8 cellular contexts compared by ENCODE assay signal in the genomic region with DNA sequence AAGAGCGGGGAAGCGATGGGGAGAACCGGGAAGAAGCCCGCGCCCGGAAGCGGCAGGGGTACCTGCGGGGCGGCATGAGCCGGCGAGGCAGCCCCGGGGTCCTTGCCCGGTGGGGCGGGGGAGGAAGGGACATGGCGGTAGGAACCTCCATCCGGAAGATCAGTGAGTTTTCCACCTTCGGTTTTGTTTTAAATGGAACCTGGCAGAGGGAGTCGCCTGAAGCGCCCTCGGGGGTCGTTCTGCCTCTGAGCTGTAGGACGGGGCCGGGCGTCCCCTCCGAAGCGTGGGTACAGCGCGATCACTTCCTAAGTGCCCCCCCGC. TPM values are rescaled to one million over a fixed set of nuclear protein-coding genes. Genes with fewer than 3 reads are reported as not detected.
DNase-seq lines count a peak whose midpoint lies in the region; ATAC-seq lines count a peak whose summit lies in the region.

No MANE protein-coding gene starts in this region.

- H3K4me3 Mint-ChIP-seq in activated CD4-positive, alpha-beta memory T cell treated with anti-CD3 and anti-CD28 coated beads for 36 hours: peak overlapping the region; percentile 88

- DNase-seq in activated CD4-positive, CD25-positive, alpha-beta regulatory T cell treated with anti-CD3 and anti-CD28 coated beads, Interleukin-2, amount 50 U/mL, for 72 hours: no peak
- peak; percentile 38 for DNase-seq in activated CD4-positive, alpha-beta memory T cell treated with anti-CD3 and anti-CD28 coated beads for 36 hours
- DNase-seq in stimulated activated naive CD8-positive, alpha-beta T cell treated with anti-CD3 and anti-CD28 coated beads, Interleukin-15, Interleukin-2, amounts not matched to agents 100 U/mL and 50 U/mL, for 24 hours: peak; percentile 40
- no peak for DNase-seq in AG08396 (ENCODE audit: low spot score)
- no peak for DNase-seq in NCI-H446 treated with DMSO at 0.1 percent for 48 hours (lab: John Stamatoyannopoulos, UW)

- H3K27ac Mint-ChIP-seq in activated CD4-positive, alpha-beta memory T cell treated with anti-CD3 and anti-CD28 coated beads for 36 hours: peak overlapping the region; percentile 88

- peaks cover 34% of the 10 kb centered on the region for H3K36me3 Mint-ChIP-seq in activated CD4-positive, alpha-beta memory T cell treated with anti-CD3 and anti-CD28 coated beads for 36 hours

- peak; percentile 2 to 6 for ATAC-seq in activated CD4-positive, CD25-positive, alpha-beta regulatory T cell treated with anti-CD3 and anti-CD28 coated beads, Interleukin-2, amount 50 U/mL, for 24 hours
- peak; percentile 5 for ATAC-seq in HG02884 (IDR thresholded peaks at IDR 0.05; ENCODE audit: unreplicated experiment)
- peak; percentile 1 for ATAC-seq in stimulated activated naive CD8-positive, alpha-beta T cell treated with anti-CD3 and anti-CD28 coated beads, Interleukin-15, Interleukin-2, amounts not matched to agents 100 U/mL and 50 U/mL, for 24 hours

- H3K4me3 ChIP-seq in iPS-11a (ENCODE audit: low read depth, low read length): peak overlapping the region; percentile 80

- CTCF ChIA-PET in activated CD4-positive, alpha-beta memory T cell treated with anti-CD3 and anti-CD28 coated beads for 36 hours (lab: Charles Lee): no interaction called here

- no peaks in the 10 kb centered on the region for H3K9me3 Mint-ChIP-seq in activated CD4-positive, alpha-beta memory T cell treated with anti-CD3 and anti-CD28 coated beads for 36 hours

- POLR2A ChIA-PET in activated CD4-positive, alpha-beta memory T cell treated with anti-CD3 and anti-CD28 coated beads for 36 hours (lab: Charles Lee): interaction anchor here (3.5 kb wide), 2 partner anchors 24 to 27 kb away, joined by 16 read pairs; no protein-coding TSS in a partner anchor

- H3K27me3 Mint-ChIP-seq in activated CD4-positive, alpha-beta memory T cell treated with anti-CD3 and anti-CD28 coated beads for 36 hours: peaks cover 6% of the 10 kb centered on the region

- intact Hi-C loops in activated CD4-positive, alpha-beta memory T cell treated with anti-CD3 and anti-CD28 coated beads for 36 hours (cut with micrococcal nuclease): loop anchor here (1.0 to 10.0 kb wide), 2 partner anchors 23 to 123 kb away; no protein-coding TSS in a partner anchor

- H3K4me1 Mint-ChIP-seq in activated CD4-positive, alpha-beta memory T cell treated with anti-CD3 and anti-CD28 coated beads for 36 hours (ENCODE audit: low read depth): peaks cover 37% of the 10 kb centered on the region

RNA-seq across cellular contexts. Expression of gene PFKP, which starts 0.5 kb away (rescaled TPM):
- 100 to 1,000 TPM; 175 to 176 TPM for total RNA-seq in activated CD4-positive, alpha-beta memory T cell treated with anti-CD3 and anti-CD28 coated beads for 36 hours

Comparison
In these comparisons a context has a peak if more than half of its experiments do, and no peak if none do; other contexts are left out.
1. DNase-seq: peak in activated CD4-positive, alpha-beta memory T cell treated with anti-CD3 and anti-CD28 coated beads for 36 hours (single experiment) and stimulated activated naive CD8-positive, alpha-beta T cell treated with anti-CD3 and anti-CD28 coated beads, Interleukin-15, Interleukin-2, amounts not matched to agents 100 U/mL and 50 U/mL, for 24 hours (single experiment); none in activated CD4-positive, CD25-positive, alpha-beta regulatory T cell treated with anti-CD3 and anti-CD28 coated beads, Interleukin-2, amount 50 U/mL, for 72 hours (single experiment), AG08396 (single experiment) and NCI-H446 treated with DMSO at 0.1 percent for 48 hours (single experiment).
2. Peak in every context shown above with its lines, with median percentiles within 50 percentile points of each other: ATAC-seq.